In genomic region chr22:40405178-40406062, GRCh38 we compare ENCODE assay signal across 14 cellular contexts. TPM values are rescaled to one million over a fixed set of nuclear protein-coding genes. Genes with fewer than 3 reads are reported as not detected.
A peak's percentile ranks its signal among the peaks of the same experiment; 100 is the strongest.
DNase-seq lines count a peak whose midpoint lies in the region; ATAC-seq and TF ChIP-seq lines count a peak whose summit lies in the region.
"Had no signal": no experiment of that assay in that cellular context is flagged by ENCODE, and none has a peak within 500 bp of the region (broad histone marks: within the 10 kb centered on the region; RNA-seq: fewer than 3 reads in every experiment).

No MANE protein-coding gene starts in this region.

- no peak for ATAC-seq in lower lobe of right lung
- ATAC-seq in stimulated activated memory B cell treated with anti-CD40 and anti-IgM and Interleukin-4, amounts not matched to agents 10 μg/mL and 1 μg/mL and 100 μg/mL, for 72 hours: no peak
- ATAC-seq: GM12878, HCT116 had no signal

- H3K27me3 ChIP-seq in ascending aorta: no peaks in the 10 kb centered on the region
- no peaks in the 10 kb centered on the region for H3K27me3 ChIP-seq in lower lobe of right lung (ENCODE audit: low read depth)

- peaks cover 35% of the 10 kb centered on the region for H3K4me1 Mint-ChIP-seq in stimulated activated memory B cell treated with anti-CD40 and anti-IgM and Interleukin-4, amounts not matched to agents 10 μg/mL and 1 μg/mL and 100 μg/mL, for 72 hours
- H3K4me1 Mint-ChIP-seq in CD14-positive monocyte: peaks cover 19% of the 10 kb centered on the region

- DNase-seq in activated effector memory CD4-positive, alpha-beta T cell treated with anti-CD3 and anti-CD28 coated beads, Interleukin-2, amount 50 U/mL, for 16 hours: peak; percentile 61
- no peak for DNase-seq in activated effector memory CD4-positive, alpha-beta T cell treated with Interleukin-2 at 50 U/mL for 16 hours
- DNase-seq in ascending aorta (ENCODE audit: low spot score in 2 of 2) (peak; percentile 5 to 60), lower lobe of right lung (peak; percentile 44), NCI-H2227 treated with DMSO at 0.1 percent for 48 hours (lab: John Stamatoyannopoulos, UW) (no peak), CD14-positive monocyte (ENCODE audit: low spot score) (no peak), occipital lobe (lab: John Stamatoyannopoulos, UW) (no peak)
- DNase-seq: 8988T, DMS53, NCI-H1048, NCI-H345 had no signal

- H3K4me3 Mint-ChIP-seq in stimulated activated memory B cell treated with anti-CD40 and anti-IgM and Interleukin-4, amounts not matched to agents 10 μg/mL and 1 μg/mL and 100 μg/mL, for 72 hours: no peak overlapping the region
- no peak overlapping the region for H3K4me3 Mint-ChIP-seq in CD14-positive monocyte

- peaks cover 60% of the 10 kb centered on the region for H3K36me3 Mint-ChIP-seq in stimulated activated memory B cell treated with anti-CD40 and anti-IgM and Interleukin-4, amounts not matched to agents 10 μg/mL and 1 μg/mL and 100 μg/mL, for 72 hours
- H3K36me3 Mint-ChIP-seq in CD14-positive monocyte: peaks cover 64 to 87% of the 10 kb centered on the region in 2 donors

- peak overlapping the region; percentile 53 for H3K27ac Mint-ChIP-seq in stimulated activated memory B cell treated with anti-CD40 and anti-IgM and Interleukin-4, amounts not matched to agents 10 μg/mL and 1 μg/mL and 100 μg/mL, for 72 hours
- peak overlapping the region in 2 of 7 donors; percentile 3 to 57 for H3K27ac Mint-ChIP-seq in CD14-positive monocyte

- TF ChIP-seq CTCF in ascending aorta (IDR thresholded peaks at IDR 0.05): no peak
- TF ChIP-seq CTCF in lower lobe of right lung (IDR thresholded peaks at IDR 0.05): no peak
- no peak for TF ChIP-seq CTCF in CD14-positive monocyte (IDR thresholded peaks at IDR 0.05)

- H3K27me3 Mint-ChIP-seq in stimulated activated memory B cell treated with anti-CD40 and anti-IgM and Interleukin-4, amounts not matched to agents 10 μg/mL and 1 μg/mL and 100 μg/mL, for 72 hours: no peaks in the 10 kb centered on the region
- H3K27me3 Mint-ChIP-seq in CD14-positive monocyte (ENCODE audit: low read depth in 3 of 3): peaks cover 0 to under 1% (median 0%) of the 10 kb centered on the region in 3 donors

- H3K4me3 ChIP-seq in ascending aorta (no peak overlapping the region), lower lobe of right lung (no peak overlapping the region)
- H3K4me3 ChIP-seq: GM12878 had no signal

- no peaks in the 10 kb centered on the region for H3K4me1 ChIP-seq in ascending aorta
- H3K4me1 ChIP-seq in lower lobe of right lung: peaks cover 18% of the 10 kb centered on the region

- H3K27ac ChIP-seq in ascending aorta: no peak overlapping the region
- H3K27ac ChIP-seq in lower lobe of right lung: no peak overlapping the region

- intact Hi-C loops in ascending aorta (cut with DNase I) (no loop called here), lower lobe of right lung (cut with DNase I) (no loop called here), CD14-positive monocyte (cut with micrococcal nuclease) (no loop called here)

- H3K9me3 ChIP-seq in ascending aorta: no peaks in the 10 kb centered on the region
- no peaks in the 10 kb centered on the region for H3K9me3 ChIP-seq in lower lobe of right lung

- no peaks in the 10 kb centered on the region for H3K9me3 Mint-ChIP-seq in stimulated activated memory B cell treated with anti-CD40 and anti-IgM and Interleukin-4, amounts not matched to agents 10 μg/mL and 1 μg/mL and 100 μg/mL, for 72 hours
- H3K9me3 Mint-ChIP-seq in CD14-positive monocyte: peaks cover 0 to 2% (median 0%) of the 10 kb centered on the region in 7 donors

- peaks cover 67 to 93% of the 10 kb centered on the region in 2 donors for H3K36me3 ChIP-seq in ascending aorta
- H3K36me3 ChIP-seq in lower lobe of right lung: peaks cover 97% of the 10 kb centered on the region

RNA-seq across cellular contexts. Expression of gene SGSM3, which starts 35.0 kb away (rescaled TPM):
- total RNA-seq in ascending aorta (101 TPM), lower lobe of right lung (80.3 TPM), occipital lobe (35.1 TPM)
- 10 to 100 TPM; 27.9 to 29.1 TPM for polyA plus RNA-seq in CD14-positive monocyte

RNA-seq across cellular contexts. Expression of gene ADSL, which starts 59.1 kb away (rescaled TPM):
- total RNA-seq in ascending aorta: 31.3 TPM
- 38.1 TPM for total RNA-seq in lower lobe of right lung
- 10 to 100 TPM; 65.1 to 82.3 TPM for polyA plus RNA-seq in CD14-positive monocyte
- total RNA-seq in occipital lobe: 48.2 TPM

Comparison
In these comparisons a context has a peak if more than half of its experiments do, and no peak if none do; other contexts are left out.
1. DNase-seq: peak in activated effector memory CD4-positive, alpha-beta T cell treated with anti-CD3 and anti-CD28 coated beads, Interleukin-2, amount 50 U/mL, for 16 hours (single experiment), ascending aorta (2 of 2) and lower lobe of right lung (single experiment); none in activated effector memory CD4-positive, alpha-beta T cell treated with Interleukin-2 at 50 U/mL for 16 hours (single experiment), NCI-H2227 treated with DMSO at 0.1 percent for 48 hours (single experiment), CD14-positive monocyte (single experiment) and occipital lobe (single experiment).